ENCODE assay signal across 23 cellular contexts in the genomic region with DNA sequence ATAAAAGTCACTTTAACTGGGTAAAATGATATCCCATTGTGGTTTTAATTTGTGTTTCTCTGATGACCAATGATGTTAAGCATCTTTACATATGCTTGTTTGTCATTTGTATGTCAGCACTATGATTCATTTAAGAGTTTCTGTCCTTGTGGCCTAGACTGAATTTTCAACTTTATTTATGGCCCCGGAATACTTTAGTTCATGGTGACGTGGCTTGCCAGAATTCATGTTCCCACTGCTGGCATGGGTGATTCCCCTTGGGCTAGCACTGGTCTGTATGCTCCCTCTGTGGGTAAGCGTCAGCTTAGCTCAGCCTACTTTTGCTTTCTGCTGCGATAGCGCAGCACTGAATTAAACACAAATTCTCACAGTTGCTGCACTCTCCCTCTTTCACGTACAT.
DNase-seq lines count a peak whose midpoint lies in the region; ATAC-seq, FAIRE-seq and TF ChIP-seq lines count a peak whose summit lies in the region.
"Had no signal": no experiment of that assay in that cellular context is flagged by ENCODE, and none has a peak within 500 bp of the region (broad histone marks: within the 10 kb centered on the region; RNA-seq: fewer than 3 reads in every experiment).

No MANE protein-coding gene starts in this region.

- ATAC-seq in left lobe of liver (no peak), lower lobe of right lung (no peak)
- ATAC-seq: activated CD4-positive, CD25-positive, alpha-beta regulatory T cell treated with anti-CD3 and anti-CD28 coated beads, Interleukin-2, amount 50 U/mL, for 24 hours; HCT116; left ventricle myocardium superior; T-helper 17 cell had no signal

- H3K36me3 ChIP-seq in BJ (ENCODE audit: control insufficient read depth, insufficient read depth, low read length) (no peaks in the 10 kb centered on the region), astrocyte (ENCODE audit: insufficient read depth, low read length) (no peaks in the 10 kb centered on the region), lower lobe of right lung (no peaks in the 10 kb centered on the region)
- H3K36me3 ChIP-seq: adrenal gland, BLaER1, sigmoid colon, vagina had no signal

- H3K27me3 Mint-ChIP-seq in astrocyte (ENCODE audit: low read depth, unreplicated experiment), result no peaks in the 10 kb centered on the region
- H3K27me3 Mint-ChIP-seq: T-helper 17 cell had no signal

- CTCF ChIA-PET in BJ (lab: Yijun Ruan, JAX), result interaction anchor here (0.5 kb wide), 1 partner anchor 737 kb away, joined by 3 read pairs; no protein-coding TSS in a partner anchor

- no peaks in the 10 kb centered on the region for H4K20me1 ChIP-seq in astrocyte (ENCODE audit: insufficient read depth, low read length)
- H4K20me1 ChIP-seq: BLaER1 had no signal

- no peak overlapping the region for H3K9ac ChIP-seq in astrocyte (ENCODE audit: low read length)
- H3K9ac ChIP-seq: BLaER1 had no signal

- TF ChIP-seq CTCF in BJ (IDR thresholded peaks at IDR 0.05; ENCODE audit: insufficient read depth, low read depth, low read length), result peak; percentile 13; the same call in 1 of the 2 replicates
- no peak for TF ChIP-seq CTCF in astrocyte (IDR thresholded peaks at IDR 0.05; ENCODE audit: insufficient read depth, low read depth, low read length)
- TF ChIP-seq CTCF in lower lobe of right lung (IDR thresholded peaks at IDR 0.05), result no peak

- no peaks in the 10 kb centered on the region for H3K4me1 ChIP-seq in astrocyte (ENCODE audit: insufficient read depth, low read length)
- H3K4me1 ChIP-seq in lower lobe of right lung, result no peaks in the 10 kb centered on the region
- H3K4me1 ChIP-seq: adrenal gland, BLaER1, sigmoid colon, vagina had no signal

- peaks cover 7% of the 10 kb centered on the region for H3K9me3 Mint-ChIP-seq in astrocyte (ENCODE audit: unreplicated experiment)

- H2AFZ ChIP-seq in astrocyte (ENCODE audit: low read depth, low read length), result no peak overlapping the region

- no peak overlapping the region for H3K27ac Mint-ChIP-seq in astrocyte (ENCODE audit: unreplicated experiment)
- H3K27ac Mint-ChIP-seq: activated T-helper 2 cell treated with anti-CD3 and anti-CD28 coated beads, Interferon-gamma antibody, Interleukin-2, Interleukin-4, amounts not matched to agents 10 μg/mL and 5 μg/mL and 100 μg/mL, durations not matched to agents 14 hours and 24 hours and 36 hours; T-helper 17 cell had no signal

- no peak overlapping the region for H3K4me2 ChIP-seq in astrocyte (ENCODE audit: low read length)
- H3K4me2 ChIP-seq: BLaER1 had no signal

- intact Hi-C loops in lower lobe of right lung (cut with DNase I), result no loop called here

- H3K4me3 Mint-ChIP-seq in astrocyte (ENCODE audit: unreplicated experiment), result no peak overlapping the region
- H3K4me3 Mint-ChIP-seq: T-helper 17 cell had no signal

- POLR2A ChIA-PET in BJ (lab: Charles Lee), result no interaction called here

- no peaks in the 10 kb centered on the region for H3K27me3 ChIP-seq in BJ (ENCODE audit: control insufficient read depth, insufficient read depth, low read length)
- H3K27me3 ChIP-seq in astrocyte (ENCODE audit: insufficient read depth, low read length), result no peaks in the 10 kb centered on the region
- H3K27me3 ChIP-seq in lower lobe of right lung (ENCODE audit: low read depth), result no peaks in the 10 kb centered on the region
- H3K27me3 ChIP-seq: adrenal gland, BLaER1, sigmoid colon, vagina had no signal

- no peak overlapping the region for H3K27ac ChIP-seq in astrocyte (ENCODE audit: low read depth, low read length)
- H3K27ac ChIP-seq in lower lobe of right lung, result no peak overlapping the region
- H3K27ac ChIP-seq: adrenal gland, BLaER1, sigmoid colon, vagina had no signal

- H3K4me3 ChIP-seq in BJ (ENCODE audit: low read depth, low read length), result no peak overlapping the region
- no peak overlapping the region for H3K4me3 ChIP-seq in astrocyte (ENCODE audit: insufficient read depth, low read depth, low read length)
- H3K4me3 ChIP-seq in lower lobe of right lung, result no peak overlapping the region
- H3K4me3 ChIP-seq: adrenal gland, BLaER1, sigmoid colon, vagina had no signal

- H3K79me2 ChIP-seq in astrocyte (ENCODE audit: insufficient read depth, low read length), result no peaks in the 10 kb centered on the region

- H3K9me3 ChIP-seq in astrocyte (ENCODE audit: insufficient read depth, low read depth, low read length), result no peaks in the 10 kb centered on the region
- H3K9me3 ChIP-seq in lower lobe of right lung, result peaks cover 10% of the 10 kb centered on the region
- H3K9me3 ChIP-seq: adrenal gland, BLaER1, vagina had no signal

- no peaks in the 10 kb centered on the region for H3K4me1 Mint-ChIP-seq in astrocyte (ENCODE audit: low read depth, unreplicated experiment)
- H3K4me1 Mint-ChIP-seq: T-helper 17 cell had no signal

- H3K36me3 Mint-ChIP-seq in astrocyte (ENCODE audit: low read depth, unreplicated experiment), result no peaks in the 10 kb centered on the region

- DNase-seq in BJ (ENCODE audit: low read depth), result peak; percentile 68
- peak; percentile 71 for DNase-seq in HT1080 (ENCODE audit: low read depth)
- DNase-seq in astrocyte (ENCODE audit: low read depth), result peak; percentile 62
- peak; percentile 79 for DNase-seq in myocyte (ENCODE audit: low read depth)
- no peak for DNase-seq in left lobe of liver (ENCODE audit: low spot score)
- DNase-seq in lower lobe of right lung, result no peak
- no peak for DNase-seq in activated CD4-positive, alpha-beta T cell treated with anti-CD3 and anti-CD28 coated beads, Interleukin-2, amount 50 U/mL, for 48 hours
- DNase-seq in GOT3 (lab: John Stamatoyannopoulos, UW), result no peak
- DNase-seq: adrenal gland; left ventricle myocardium superior; NCI-H1694 treated with DMSO at 0.1 percent for 48 hours; NCI-H345; NK-92 treated with Interleukin-12 subunit alpha and Interleukin-12 subunit beta, amount 100 ng/mL, for 24 hours; SHP77; sigmoid colon; stimulated activated CD4-positive, alpha-beta T cell treated with anti-CD3 and anti-CD28 coated beads, Interleukin-2, amount 100 ng/mL, for 24 hours; T-helper 17 cell had no signal

- FAIRE-seq in astrocyte (lab: Jason Lieb, UNC), result no peak
- FAIRE-seq: endometrium had no signal

Comparison
In these comparisons a context has a peak if more than half of its experiments do, and no peak if none do; other contexts are left out.
1. DNase-seq: peak in BJ (single experiment), HT1080 (single experiment), astrocyte (single experiment) and myocyte (single experiment); none in left lobe of liver (single experiment), lower lobe of right lung (single experiment), activated CD4-positive, alpha-beta T cell treated with anti-CD3 and anti-CD28 coated beads, Interleukin-2, amount 50 U/mL, for 48 hours (0 of 2) and GOT3 (single experiment).